In genomic region chr10:95480102-95480900, GRCh38 we compare ENCODE assay signal across 13 cellular contexts.
DNase-seq lines count a peak whose midpoint lies in the region; ATAC-seq and TF ChIP-seq lines count a peak whose summit lies in the region.
"Had no signal": no experiment of that assay in that cellular context is flagged by ENCODE, and none has a peak within 500 bp of the region (broad histone marks: within the 10 kb centered on the region; RNA-seq: fewer than 3 reads in every experiment).

No MANE protein-coding gene starts in this region.

- DNase-seq in Right ventricle myocardium inferior (ENCODE audit: missing footprints) (no peak), cardiac septum (ENCODE audit: low spot score) (no peak), Right ventricle myocardium superior (peak; percentile 52), omental fat pad (ENCODE audit: low spot score) (no peak)
- DNase-seq in naive thymus-derived CD4-positive, alpha-beta T cell: no peak
- no peak for DNase-seq in activated T-cell treated with anti-CD3 and anti-CD28 coated beads, Interleukin-2, amount 50 U/mL, for 4 hours
- DNase-seq: activated T-cell treated with anti-CD3 and anti-CD28 coated beads, Interleukin-2, amount 50 U/mL, for 1 hour; islet precursor cell; KG1; NCI-H524 treated with DMSO at 0.1 percent for 48 hours; T-helper 17 cell had no signal

- no peaks in the 10 kb centered on the region for H3K4me1 ChIP-seq in naive thymus-derived CD4-positive, alpha-beta T cell (ENCODE audit: control insufficient read depth in 2 of 2, insufficient read depth in 2 of 2, low read length in 2 of 2)

- no peaks in the 10 kb centered on the region for H3K9me3 ChIP-seq in naive thymus-derived CD4-positive, alpha-beta T cell (ENCODE audit: control insufficient read depth in 2 of 3, low read length in 3 of 3)

- POLR2A ChIA-PET in naive thymus-derived CD4-positive, alpha-beta T cell (lab: Charles Lee): no interaction called here

- ATAC-seq in Right ventricle myocardium inferior (peak; percentile 53), Right ventricle myocardium superior (ENCODE audit: poor library complexity) (peak; percentile 47), omental fat pad (ENCODE audit: low FRiP score) (peak; percentile 30), HG03354 (IDR thresholded peaks at IDR 0.05; ENCODE audit: poor library complexity, severe bottlenecking, unreplicated experiment) (no peak), HG03139 (IDR thresholded peaks at IDR 0.05; ENCODE audit: unreplicated experiment) (no peak)
- no peak for ATAC-seq in naive thymus-derived CD4-positive, alpha-beta T cell
- no peak for ATAC-seq in activated T-cell treated with anti-CD3 and anti-CD28 coated beads, Interleukin-2, amount 50 U/mL, for 4 hours
- ATAC-seq: T-helper 17 cell had no signal

- H3K36me3 ChIP-seq in naive thymus-derived CD4-positive, alpha-beta T cell (ENCODE audit: control insufficient read depth in 2 of 3, insufficient read depth in 3 of 3, low read length in 3 of 3): no peaks in the 10 kb centered on the region

- CTCF ChIA-PET in naive thymus-derived CD4-positive, alpha-beta T cell (lab: Charles Lee): no interaction called here

- no peak overlapping the region for H3K4me3 ChIP-seq in naive thymus-derived CD4-positive, alpha-beta T cell (ENCODE audit: low read length)

- intact Hi-C loops in Right ventricle myocardium inferior (cut with DNase I): loop anchor here (5.0 kb wide), 1 partner anchor 193 kb away; no protein-coding TSS in a partner anchor
- intact Hi-C loops in cardiac septum (cut with DNase I): loop anchor here (2.0 kb wide), 1 partner anchor 34 kb away; no protein-coding TSS in a partner anchor
- intact Hi-C loops in Right ventricle myocardium superior (cut with DNase I): no loop called here
- intact Hi-C loops in naive thymus-derived CD4-positive, alpha-beta T cell (cut with micrococcal nuclease): no loop called here

- no peaks in the 10 kb centered on the region for H3K27me3 ChIP-seq in naive thymus-derived CD4-positive, alpha-beta T cell (ENCODE audit: control insufficient read depth in 2 of 2, insufficient read depth in 2 of 2, low read length in 2 of 2)

- H3K27me3 Mint-ChIP-seq in naive thymus-derived CD4-positive, alpha-beta T cell: peaks cover 0 to 4% (median 0%) of the 10 kb centered on the region in 5 donors
- no peaks in the 10 kb centered on the region for H3K27me3 Mint-ChIP-seq in activated T-cell treated with anti-CD3 and anti-CD28 coated beads, Interleukin-2, amount 50 U/mL, for 4 hours (ENCODE audit: low read depth)

- peaks cover 0 to 2% (median 0%) of the 10 kb centered on the region in 7 donors for H3K4me1 Mint-ChIP-seq in naive thymus-derived CD4-positive, alpha-beta T cell
- peaks cover 1% of the 10 kb centered on the region for H3K4me1 Mint-ChIP-seq in activated T-cell treated with anti-CD3 and anti-CD28 coated beads, Interleukin-2, amount 50 U/mL, for 4 hours (ENCODE audit: low read depth)
- H3K4me1 Mint-ChIP-seq: T-helper 17 cell had no signal

- no peak overlapping the region for H3K27ac Mint-ChIP-seq in naive thymus-derived CD4-positive, alpha-beta T cell
- H3K27ac Mint-ChIP-seq: T-helper 17 cell had no signal

- H3K4me3 Mint-ChIP-seq in naive thymus-derived CD4-positive, alpha-beta T cell: no peak overlapping the region
- H3K4me3 Mint-ChIP-seq in activated T-cell treated with anti-CD3 and anti-CD28 coated beads, Interleukin-2, amount 50 U/mL, for 4 hours: no peak overlapping the region
- H3K4me3 Mint-ChIP-seq: T-helper 17 cell had no signal

- no peaks in the 10 kb centered on the region for H3K36me3 Mint-ChIP-seq in naive thymus-derived CD4-positive, alpha-beta T cell
- H3K36me3 Mint-ChIP-seq in activated T-cell treated with anti-CD3 and anti-CD28 coated beads, Interleukin-2, amount 50 U/mL, for 4 hours (ENCODE audit: insufficient read depth): no peaks in the 10 kb centered on the region

- no peaks in the 10 kb centered on the region for H3K9me3 Mint-ChIP-seq in naive thymus-derived CD4-positive, alpha-beta T cell
- no peaks in the 10 kb centered on the region for H3K9me3 Mint-ChIP-seq in activated T-cell treated with anti-CD3 and anti-CD28 coated beads, Interleukin-2, amount 50 U/mL, for 4 hours

- no peak overlapping the region for H3K27ac ChIP-seq in naive thymus-derived CD4-positive, alpha-beta T cell (ENCODE audit: low read depth, low read length)

- TF ChIP-seq CTCF in omental fat pad (IDR thresholded peaks at IDR 0.05): no peak

Comparison
In these comparisons a context has a peak if more than half of its experiments do, and no peak if none do; other contexts are left out.
1. intact Hi-C loops: an anchor here in Right ventricle myocardium inferior (5.0 kb wide) and cardiac septum (2.0 kb wide); none called in Right ventricle myocardium superior and naive thymus-derived CD4-positive, alpha-beta T cell.
2. ATAC-seq: peak in Right ventricle myocardium inferior (single experiment), Right ventricle myocardium superior (single experiment) and omental fat pad (single experiment); none in naive thymus-derived CD4-positive, alpha-beta T cell (single experiment), activated T-cell treated with anti-CD3 and anti-CD28 coated beads, Interleukin-2, amount 50 U/mL, for 4 hours (0 of 2), HG03354 (single experiment) and HG03139 (single experiment).